1 cellular context compared by ENCODE assay signal in the genomic region with DNA sequence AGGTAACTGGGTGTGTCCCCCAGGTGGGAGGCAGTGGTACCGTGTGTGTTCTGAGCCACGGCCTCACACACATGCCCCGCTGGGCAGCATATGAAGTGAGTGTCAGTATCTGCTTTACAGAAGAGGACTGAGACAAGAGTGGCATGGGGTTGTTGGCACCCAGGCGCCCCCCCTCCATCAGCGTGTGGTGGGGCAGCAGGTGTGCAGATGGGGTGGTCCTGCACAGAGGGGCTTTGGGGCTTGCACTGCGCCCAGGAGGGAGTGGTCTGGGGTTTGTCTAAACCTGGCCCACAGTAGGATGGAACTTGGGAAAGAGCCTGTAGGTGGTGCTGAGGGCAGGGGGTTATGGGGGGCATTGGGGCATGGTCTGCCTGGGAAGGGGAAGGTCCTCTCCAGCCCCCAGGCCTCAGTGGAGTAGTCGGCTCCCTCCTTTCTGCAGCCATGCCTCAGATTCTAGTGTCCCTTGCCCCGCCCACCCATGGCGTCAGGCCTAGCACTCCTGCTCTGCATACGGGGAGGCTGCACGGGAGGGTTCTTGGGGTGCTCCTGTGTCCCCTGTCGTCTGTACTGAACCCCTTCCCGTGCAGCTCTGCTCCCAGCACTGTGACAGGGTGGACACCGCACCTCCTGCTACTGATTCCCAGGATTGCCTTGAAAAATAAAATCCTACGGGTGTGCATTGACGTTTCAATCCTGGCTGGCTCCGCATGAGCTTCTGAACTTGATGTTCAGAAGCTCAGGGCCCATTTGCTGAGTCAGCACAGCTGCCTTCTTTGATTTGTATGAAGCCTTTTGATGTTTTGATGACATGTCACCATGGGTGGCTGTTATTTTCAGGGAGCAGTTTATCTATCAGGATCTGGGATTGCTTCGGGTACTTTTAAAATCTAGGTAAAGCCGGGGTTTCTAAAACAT.
TF ChIP-seq lines count a peak whose summit lies in the region.

No MANE protein-coding gene starts in this region.

TF ChIP-seq in HepG2, 621 proteins besides CTCF, POLR2A, EP300 and RAD21 (continued from another document):
- TF ChIP-seq MAFK (conservative IDR thresholded peaks at IDR 0.05 in 1 of 2, IDR thresholded peaks at IDR 0.05 in 1 of 2; ENCODE audit: low read length in 2 of 2) (peak; percentile 95 to 99), SMAD1 (CRISPR knock-in tag; IDR thresholded peaks at IDR 0.05; ENCODE audit: borderline replicate concordance, low read depth) (no peak), MED1 (CRISPR knock-in tag; IDR thresholded peaks at IDR 0.05) (no peak), NFKBIZ (CRISPR knock-in tag; IDR thresholded peaks at IDR 0.05) (no peak), MAZ (IDR thresholded peaks at IDR 0.05; ENCODE audit: borderline replicate concordance, low read depth, low read length) (no peak), MAZ (CRISPR knock-in tag; IDR thresholded peaks at IDR 0.05; ENCODE audit: low read depth) (no peak), MAFF (IDR thresholded peaks at IDR 0.05; ENCODE audit: low read depth, low read length) (peak; percentile 97), SALL2 (CRISPR knock-in tag; IDR thresholded peaks at IDR 0.05) (no peak), ZBTB21 (CRISPR knock-in tag; IDR thresholded peaks at IDR 0.05) (no peak)
- TF ChIP-seq, protein P1, sequence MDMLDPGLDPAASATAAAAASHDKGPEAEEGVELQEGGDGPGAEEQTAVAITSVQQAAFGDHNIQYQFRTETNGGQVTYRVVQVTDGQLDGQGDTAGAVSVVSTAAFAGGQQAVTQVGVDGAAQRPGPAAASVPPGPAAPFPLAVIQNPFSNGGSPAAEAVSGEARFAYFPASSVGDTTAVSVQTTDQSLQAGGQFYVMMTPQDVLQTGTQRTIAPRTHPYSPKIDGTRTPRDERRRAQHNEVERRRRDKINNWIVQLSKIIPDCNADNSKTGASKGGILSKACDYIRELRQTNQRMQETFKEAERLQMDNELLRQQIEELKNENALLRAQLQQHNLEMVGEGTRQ (IDR thresholded peaks at IDR 0.05; ENCODE audit: low read depth, low read length) = no peak
- TF ChIP-seq, protein P1 (CRISPR knock-in tag; IDR thresholded peaks at IDR 0.05; ENCODE audit: borderline replicate concordance) = no peak
- TF ChIP-seq, protein P2, sequence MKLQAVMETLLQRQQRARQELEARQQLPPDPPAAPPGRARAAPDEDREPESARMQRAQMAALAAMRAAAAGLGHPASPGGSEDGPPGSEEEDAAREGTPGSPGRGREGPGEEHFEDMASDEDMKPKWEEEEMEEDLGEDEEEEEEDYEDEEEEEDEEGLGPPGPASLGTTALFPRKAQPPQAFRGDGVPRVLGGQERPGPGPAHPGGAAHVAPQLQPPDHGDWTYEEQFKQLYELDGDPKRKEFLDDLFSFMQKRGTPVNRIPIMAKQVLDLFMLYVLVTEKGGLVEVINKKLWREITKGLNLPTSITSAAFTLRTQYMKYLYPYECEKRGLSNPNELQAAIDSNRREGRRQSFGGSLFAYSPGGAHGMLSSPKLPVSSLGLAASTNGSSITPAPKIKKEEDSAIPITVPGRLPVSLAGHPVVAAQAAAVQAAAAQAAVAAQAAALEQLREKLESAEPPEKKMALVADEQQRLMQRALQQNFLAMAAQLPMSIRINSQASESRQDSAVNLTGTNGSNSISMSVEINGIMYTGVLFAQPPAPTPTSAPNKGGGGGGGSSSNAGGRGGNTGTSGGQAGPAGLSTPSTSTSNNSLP (IDR thresholded peaks at IDR 0.05; ENCODE audit: low read depth, low read length) = no peak
- TF ChIP-seq, protein P3, sequence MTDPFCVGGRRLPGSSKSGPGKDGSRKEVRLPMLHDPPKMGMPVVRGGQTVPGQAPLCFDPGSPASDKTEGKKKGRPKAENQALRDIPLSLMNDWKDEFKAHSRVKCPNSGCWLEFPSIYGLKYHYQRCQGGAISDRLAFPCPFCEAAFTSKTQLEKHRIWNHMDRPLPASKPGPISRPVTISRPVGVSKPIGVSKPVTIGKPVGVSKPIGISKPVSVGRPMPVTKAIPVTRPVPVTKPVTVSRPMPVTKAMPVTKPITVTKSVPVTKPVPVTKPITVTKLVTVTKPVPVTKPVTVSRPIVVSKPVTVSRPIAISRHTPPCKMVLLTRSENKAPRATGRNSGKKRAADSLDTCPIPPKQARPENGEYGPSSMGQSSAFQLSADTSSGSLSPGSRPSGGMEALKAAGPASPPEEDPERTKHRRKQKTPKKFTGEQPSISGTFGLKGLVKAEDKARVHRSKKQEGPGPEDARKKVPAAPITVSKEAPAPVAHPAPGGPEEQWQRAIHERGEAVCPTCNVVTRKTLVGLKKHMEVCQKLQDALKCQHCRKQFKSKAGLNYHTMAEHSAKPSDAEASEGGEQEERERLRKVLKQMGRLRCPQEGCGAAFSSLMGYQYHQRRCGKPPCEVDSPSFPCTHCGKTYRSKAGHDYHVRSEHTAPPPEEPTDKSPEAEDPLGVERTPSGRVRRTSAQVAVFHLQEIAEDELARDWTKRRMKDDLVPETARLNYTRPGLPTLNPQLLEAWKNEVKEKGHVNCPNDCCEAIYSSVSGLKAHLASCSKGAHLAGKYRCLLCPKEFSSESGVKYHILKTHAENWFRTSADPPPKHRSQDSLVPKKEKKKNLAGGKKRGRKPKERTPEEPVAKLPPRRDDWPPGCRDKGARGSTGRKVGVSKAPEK (CRISPR knock-in tag; IDR thresholded peaks at IDR 0.05; ENCODE audit: borderline replicate concordance) = no peak
- TF ChIP-seq, protein P4, sequence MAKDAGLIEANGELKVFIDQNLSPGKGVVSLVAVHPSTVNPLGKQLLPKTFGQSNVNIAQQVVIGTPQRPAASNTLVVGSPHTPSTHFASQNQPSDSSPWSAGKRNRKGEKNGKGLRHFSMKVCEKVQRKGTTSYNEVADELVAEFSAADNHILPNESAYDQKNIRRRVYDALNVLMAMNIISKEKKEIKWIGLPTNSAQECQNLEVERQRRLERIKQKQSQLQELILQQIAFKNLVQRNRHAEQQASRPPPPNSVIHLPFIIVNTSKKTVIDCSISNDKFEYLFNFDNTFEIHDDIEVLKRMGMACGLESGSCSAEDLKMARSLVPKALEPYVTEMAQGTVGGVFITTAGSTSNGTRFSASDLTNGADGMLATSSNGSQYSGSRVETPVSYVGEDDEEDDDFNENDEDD (CRISPR knock-in tag; IDR thresholded peaks at IDR 0.05; ENCODE audit: borderline replicate concordance) = no peak
- TF ChIP-seq, protein P5, sequence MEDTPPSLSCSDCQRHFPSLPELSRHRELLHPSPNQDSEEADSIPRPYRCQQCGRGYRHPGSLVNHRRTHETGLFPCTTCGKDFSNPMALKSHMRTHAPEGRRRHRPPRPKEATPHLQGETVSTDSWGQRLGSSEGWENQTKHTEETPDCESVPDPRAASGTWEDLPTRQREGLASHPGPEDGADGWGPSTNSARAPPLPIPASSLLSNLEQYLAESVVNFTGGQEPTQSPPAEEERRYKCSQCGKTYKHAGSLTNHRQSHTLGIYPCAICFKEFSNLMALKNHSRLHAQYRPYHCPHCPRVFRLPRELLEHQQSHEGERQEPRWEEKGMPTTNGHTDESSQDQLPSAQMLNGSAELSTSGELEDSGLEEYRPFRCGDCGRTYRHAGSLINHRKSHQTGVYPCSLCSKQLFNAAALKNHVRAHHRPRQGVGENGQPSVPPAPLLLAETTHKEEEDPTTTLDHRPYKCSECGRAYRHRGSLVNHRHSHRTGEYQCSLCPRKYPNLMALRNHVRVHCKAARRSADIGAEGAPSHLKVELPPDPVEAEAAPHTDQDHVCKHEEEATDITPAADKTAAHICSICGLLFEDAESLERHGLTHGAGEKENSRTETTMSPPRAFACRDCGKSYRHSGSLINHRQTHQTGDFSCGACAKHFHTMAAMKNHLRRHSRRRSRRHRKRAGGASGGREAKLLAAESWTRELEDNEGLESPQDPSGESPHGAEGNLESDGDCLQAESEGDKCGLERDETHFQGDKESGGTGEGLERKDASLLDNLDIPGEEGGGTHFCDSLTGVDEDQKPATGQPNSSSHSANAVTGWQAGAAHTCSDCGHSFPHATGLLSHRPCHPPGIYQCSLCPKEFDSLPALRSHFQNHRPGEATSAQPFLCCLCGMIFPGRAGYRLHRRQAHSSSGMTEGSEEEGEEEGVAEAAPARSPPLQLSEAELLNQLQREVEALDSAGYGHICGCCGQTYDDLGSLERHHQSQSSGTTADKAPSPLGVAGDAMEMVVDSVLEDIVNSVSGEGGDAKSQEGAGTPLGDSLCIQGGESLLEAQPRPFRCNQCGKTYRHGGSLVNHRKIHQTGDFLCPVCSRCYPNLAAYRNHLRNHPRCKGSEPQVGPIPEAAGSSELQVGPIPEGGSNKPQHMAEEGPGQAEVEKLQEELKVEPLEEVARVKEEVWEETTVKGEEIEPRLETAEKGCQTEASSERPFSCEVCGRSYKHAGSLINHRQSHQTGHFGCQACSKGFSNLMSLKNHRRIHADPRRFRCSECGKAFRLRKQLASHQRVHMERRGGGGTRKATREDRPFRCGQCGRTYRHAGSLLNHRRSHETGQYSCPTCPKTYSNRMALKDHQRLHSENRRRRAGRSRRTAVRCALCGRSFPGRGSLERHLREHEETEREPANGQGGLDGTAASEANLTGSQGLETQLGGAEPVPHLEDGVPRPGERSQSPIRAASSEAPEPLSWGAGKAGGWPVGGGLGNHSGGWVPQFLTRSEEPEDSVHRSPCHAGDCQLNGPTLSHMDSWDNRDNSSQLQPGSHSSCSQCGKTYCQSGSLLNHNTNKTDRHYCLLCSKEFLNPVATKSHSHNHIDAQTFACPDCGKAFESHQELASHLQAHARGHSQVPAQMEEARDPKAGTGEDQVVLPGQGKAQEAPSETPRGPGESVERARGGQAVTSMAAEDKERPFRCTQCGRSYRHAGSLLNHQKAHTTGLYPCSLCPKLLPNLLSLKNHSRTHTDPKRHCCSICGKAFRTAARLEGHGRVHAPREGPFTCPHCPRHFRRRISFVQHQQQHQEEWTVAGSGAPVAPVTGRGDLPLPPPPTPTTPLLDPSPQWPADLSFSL (CRISPR knock-in tag; IDR thresholded peaks at IDR 0.05) = no peak
TF ChIP-seq in HepG2: peak in this region for 2.
